In the genomic region with DNA sequence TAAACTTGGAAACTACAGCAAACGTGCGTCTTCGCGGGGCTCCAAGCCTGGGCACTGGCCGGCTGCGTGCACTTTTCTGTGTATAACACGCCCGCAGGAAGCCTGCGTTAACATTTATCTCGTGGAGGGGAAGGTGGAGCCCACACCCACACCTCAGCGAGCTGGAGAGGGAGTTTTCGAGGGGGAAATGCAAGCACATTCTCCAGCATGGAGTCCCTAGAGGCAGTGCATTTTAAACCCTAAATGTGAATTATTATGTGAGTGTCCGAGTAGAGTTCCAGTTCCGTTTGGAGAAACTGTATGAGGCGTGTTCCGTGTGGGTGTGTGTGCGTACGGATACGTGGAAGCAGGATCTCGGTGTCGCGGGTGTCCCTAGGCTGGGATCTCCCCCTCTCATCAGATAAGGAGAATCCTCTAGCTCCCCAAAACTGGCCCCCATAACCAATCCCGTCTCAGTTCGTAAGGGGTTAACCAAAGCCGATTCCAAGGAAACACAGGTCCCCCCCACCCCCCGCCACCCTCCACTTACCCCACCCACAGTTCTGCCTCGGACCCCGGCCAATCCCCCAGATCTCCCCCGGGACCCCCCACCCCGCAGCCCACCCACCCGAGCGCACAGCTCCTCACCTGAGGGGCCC, we compare ENCODE assay signal across 1 cellular context.
TF ChIP-seq lines count a peak whose summit lies in the region.

No MANE protein-coding gene starts in this region.

TF ChIP-seq in WTC11, 78 proteins besides CTCF, POLR2A, EP300 and RAD21 (continued from another document):
- TF ChIP-seq, protein P1, sequence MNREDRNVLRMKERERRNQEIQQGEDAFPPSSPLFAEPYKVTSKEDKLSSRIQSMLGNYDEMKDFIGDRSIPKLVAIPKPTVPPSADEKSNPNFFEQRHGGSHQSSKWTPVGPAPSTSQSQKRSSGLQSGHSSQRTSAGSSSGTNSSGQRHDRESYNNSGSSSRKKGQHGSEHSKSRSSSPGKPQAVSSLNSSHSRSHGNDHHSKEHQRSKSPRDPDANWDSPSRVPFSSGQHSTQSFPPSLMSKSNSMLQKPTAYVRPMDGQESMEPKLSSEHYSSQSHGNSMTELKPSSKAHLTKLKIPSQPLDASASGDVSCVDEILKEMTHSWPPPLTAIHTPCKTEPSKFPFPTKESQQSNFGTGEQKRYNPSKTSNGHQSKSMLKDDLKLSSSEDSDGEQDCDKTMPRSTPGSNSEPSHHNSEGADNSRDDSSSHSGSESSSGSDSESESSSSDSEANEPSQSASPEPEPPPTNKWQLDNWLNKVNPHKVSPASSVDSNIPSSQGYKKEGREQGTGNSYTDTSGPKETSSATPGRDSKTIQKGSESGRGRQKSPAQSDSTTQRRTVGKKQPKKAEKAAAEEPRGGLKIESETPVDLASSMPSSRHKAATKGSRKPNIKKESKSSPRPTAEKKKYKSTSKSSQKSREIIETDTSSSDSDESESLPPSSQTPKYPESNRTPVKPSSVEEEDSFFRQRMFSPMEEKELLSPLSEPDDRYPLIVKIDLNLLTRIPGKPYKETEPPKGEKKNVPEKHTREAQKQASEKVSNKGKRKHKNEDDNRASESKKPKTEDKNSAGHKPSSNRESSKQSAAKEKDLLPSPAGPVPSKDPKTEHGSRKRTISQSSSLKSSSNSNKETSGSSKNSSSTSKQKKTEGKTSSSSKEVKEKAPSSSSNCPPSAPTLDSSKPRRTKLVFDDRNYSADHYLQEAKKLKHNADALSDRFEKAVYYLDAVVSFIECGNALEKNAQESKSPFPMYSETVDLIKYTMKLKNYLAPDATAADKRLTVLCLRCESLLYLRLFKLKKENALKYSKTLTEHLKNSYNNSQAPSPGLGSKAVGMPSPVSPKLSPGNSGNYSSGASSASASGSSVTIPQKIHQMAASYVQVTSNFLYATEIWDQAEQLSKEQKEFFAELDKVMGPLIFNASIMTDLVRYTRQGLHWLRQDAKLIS (CRISPR knock-in tag; IDR thresholded peaks at IDR 0.05; ENCODE audit: borderline replicate concordance) = no peak
- TF ChIP-seq MYBL2 (CRISPR knock-in tag; IDR thresholded peaks at IDR 0.05) = no peak
- no peak for TF ChIP-seq ZNF396 (CRISPR knock-in tag; IDR thresholded peaks at IDR 0.05; ENCODE audit: borderline replicate concordance)
- TF ChIP-seq ZMAT4 (CRISPR knock-in tag; IDR thresholded peaks at IDR 0.05) = no peak
- no peak for TF ChIP-seq FOXJ3 (CRISPR knock-in tag; IDR thresholded peaks at IDR 0.05; ENCODE audit: borderline replicate concordance)
- no peak for TF ChIP-seq FOXK1 (CRISPR knock-in tag; IDR thresholded peaks at IDR 0.05)
- TF ChIP-seq NFYB (CRISPR knock-in tag; conservative IDR thresholded peaks at IDR 0.05; ENCODE audit: low read depth) = no peak
- TF ChIP-seq, protein P2, sequence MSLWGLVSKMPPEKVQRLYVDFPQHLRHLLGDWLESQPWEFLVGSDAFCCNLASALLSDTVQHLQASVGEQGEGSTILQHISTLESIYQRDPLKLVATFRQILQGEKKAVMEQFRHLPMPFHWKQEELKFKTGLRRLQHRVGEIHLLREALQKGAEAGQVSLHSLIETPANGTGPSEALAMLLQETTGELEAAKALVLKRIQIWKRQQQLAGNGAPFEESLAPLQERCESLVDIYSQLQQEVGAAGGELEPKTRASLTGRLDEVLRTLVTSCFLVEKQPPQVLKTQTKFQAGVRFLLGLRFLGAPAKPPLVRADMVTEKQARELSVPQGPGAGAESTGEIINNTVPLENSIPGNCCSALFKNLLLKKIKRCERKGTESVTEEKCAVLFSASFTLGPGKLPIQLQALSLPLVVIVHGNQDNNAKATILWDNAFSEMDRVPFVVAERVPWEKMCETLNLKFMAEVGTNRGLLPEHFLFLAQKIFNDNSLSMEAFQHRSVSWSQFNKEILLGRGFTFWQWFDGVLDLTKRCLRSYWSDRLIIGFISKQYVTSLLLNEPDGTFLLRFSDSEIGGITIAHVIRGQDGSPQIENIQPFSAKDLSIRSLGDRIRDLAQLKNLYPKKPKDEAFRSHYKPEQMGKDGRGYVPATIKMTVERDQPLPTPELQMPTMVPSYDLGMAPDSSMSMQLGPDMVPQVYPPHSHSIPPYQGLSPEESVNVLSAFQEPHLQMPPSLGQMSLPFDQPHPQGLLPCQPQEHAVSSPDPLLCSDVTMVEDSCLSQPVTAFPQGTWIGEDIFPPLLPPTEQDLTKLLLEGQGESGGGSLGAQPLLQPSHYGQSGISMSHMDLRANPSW (CRISPR knock-in tag; conservative IDR thresholded peaks at IDR 0.05; ENCODE audit: low read depth) = no peak
- no peak for TF ChIP-seq ZBTB43 (CRISPR knock-in tag; IDR thresholded peaks at IDR 0.05)
- no peak for TF ChIP-seq TCF7 (CRISPR knock-in tag; IDR thresholded peaks at IDR 0.05; ENCODE audit: low read depth)
- TF ChIP-seq, protein P3, sequence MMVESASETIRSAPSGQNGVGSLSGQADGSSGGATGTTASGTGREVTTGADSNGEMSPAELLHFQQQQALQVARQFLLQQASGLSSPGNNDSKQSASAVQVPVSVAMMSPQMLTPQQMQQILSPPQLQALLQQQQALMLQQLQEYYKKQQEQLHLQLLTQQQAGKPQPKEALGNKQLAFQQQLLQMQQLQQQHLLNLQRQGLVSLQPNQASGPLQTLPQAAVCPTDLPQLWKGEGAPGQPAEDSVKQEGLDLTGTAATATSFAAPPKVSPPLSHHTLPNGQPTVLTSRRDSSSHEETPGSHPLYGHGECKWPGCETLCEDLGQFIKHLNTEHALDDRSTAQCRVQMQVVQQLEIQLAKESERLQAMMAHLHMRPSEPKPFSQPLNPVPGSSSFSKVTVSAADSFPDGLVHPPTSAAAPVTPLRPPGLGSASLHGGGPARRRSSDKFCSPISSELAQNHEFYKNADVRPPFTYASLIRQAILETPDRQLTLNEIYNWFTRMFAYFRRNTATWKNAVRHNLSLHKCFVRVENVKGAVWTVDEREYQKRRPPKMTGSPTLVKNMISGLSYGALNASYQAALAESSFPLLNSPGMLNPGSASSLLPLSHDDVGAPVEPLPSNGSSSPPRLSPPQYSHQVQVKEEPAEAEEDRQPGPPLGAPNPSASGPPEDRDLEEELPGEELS (CRISPR knock-in tag; IDR thresholded peaks at IDR 0.05) = no peak
- no peak for TF ChIP-seq KAT7 (CRISPR knock-in tag; IDR thresholded peaks at IDR 0.05; ENCODE audit: borderline replicate concordance)
TF ChIP-seq in WTC11: peak in this region for 0.
